In genomic region chr12:113186033-113186365, GRCh38 we compare ENCODE assay signal across 6 cellular contexts. TPM values are rescaled to one million over a fixed set of nuclear protein-coding genes. Genes with fewer than 3 reads are reported as not detected.
A peak's percentile ranks its signal among the peaks of the same experiment; 100 is the strongest.
DNase-seq lines count a peak whose midpoint lies in the region; ATAC-seq and TF ChIP-seq lines count a peak whose summit lies in the region.

No MANE protein-coding gene starts in this region.

- no peaks in the 10 kb centered on the region for H3K27me3 ChIP-seq in testis

- H3K4me3 ChIP-seq in fibroblast of mammary gland (ENCODE audit: control insufficient read depth, low read depth, low read length) (peak overlapping the region; percentile 83), testis (peak overlapping the region; percentile 93 to 96)

- peak overlapping the region; percentile 90 to 96 for H3K4me3 Mint-ChIP-seq in CD14-positive monocyte

- no peak for TF ChIP-seq POLR2A in testis (IDR thresholded peaks at IDR 0.05)

- DNase-seq in CD14-positive monocyte (ENCODE audit: low spot score) = no peak
- peak; percentile 67 for DNase-seq in NCI-H69 (lab: John Stamatoyannopoulos, UW)
- DNase-seq in fibroblast of mammary gland (ENCODE audit: low read depth) = peak; percentile 34
- no peak for DNase-seq in testis
- DNase-seq in GM13976 (ENCODE audit: low spot score) = no peak

- H3K36me3 ChIP-seq in testis (ENCODE audit: low read depth, missing control alignments) = no peaks in the 10 kb centered on the region

- H3K36me3 Mint-ChIP-seq in CD14-positive monocyte = peaks cover 23 to 45% of the 10 kb centered on the region in 2 donors

- H3K27me3 Mint-ChIP-seq in CD14-positive monocyte (ENCODE audit: low read depth in 3 of 3) = peaks cover 0 to 3% (median 0%) of the 10 kb centered on the region in 3 donors

- no peak overlapping the region for H3K27ac ChIP-seq in testis

- peaks cover 0 to 2% (median 0%) of the 10 kb centered on the region in 7 donors for H3K9me3 Mint-ChIP-seq in CD14-positive monocyte

- H3K27ac Mint-ChIP-seq in CD14-positive monocyte = peak overlapping the region; percentile 50 to 91 (median 84)

- peaks cover 30% of the 10 kb centered on the region for H3K4me1 Mint-ChIP-seq in CD14-positive monocyte

- no peak for ATAC-seq in HG02588 (IDR thresholded peaks at IDR 0.05; ENCODE audit: unreplicated experiment)

- H3K9me3 ChIP-seq in testis = no peaks in the 10 kb centered on the region

- WGBS in testis, 2 donors = 8 to 12% methylated on average over 5 to 11 of the region's 11 CpGs

- in situ Hi-C loops in GM13976 (cut with MboI; ENCODE audit: low sequenced_read_pairs, unreplicated experiment) = loop anchor here (25.0 kb wide), 1 partner anchor 726 kb away; no protein-coding TSS in a partner anchor

- H3K4me1 ChIP-seq in testis = peaks cover 12% of the 10 kb centered on the region

- TF ChIP-seq CTCF in CD14-positive monocyte (IDR thresholded peaks at IDR 0.05) (no peak), fibroblast of mammary gland (conservative IDR thresholded peaks at IDR 0.05; ENCODE audit: control insufficient read depth, insufficient read depth, low read depth, low read length) (no peak), testis (IDR thresholded peaks at IDR 0.05) (no peak), GM13976 (IDR thresholded peaks at IDR 0.05; ENCODE audit: borderline replicate concordance, control extremely low read depth, extremely low read depth, insufficient read depth, missing control alignments) (no peak)

- intact Hi-C loops in CD14-positive monocyte (cut with micrococcal nuclease) (loop anchor here in 1 of 2 donors (10.0 kb wide), 1 partner anchor 281 kb away; the partner anchor contains the start of gene OAS1), testis (cut with DNase I; ENCODE audit: low total_unique reads) (no loop called here)

RNA-seq across cellular contexts. Expression of gene RITA1, which starts 0.5 kb away (rescaled TPM):
- polyA plus RNA-seq in CD14-positive monocyte = 10 to 100 TPM; 16.4 to 17.6 TPM
- total RNA-seq in testis = 10 to 100 TPM; 20.9 to 22.1 TPM
- 14.3 TPM for polyA plus RNA-seq in testis (ENCODE audit: insufficient read depth, low read depth, low replicate concordance)

RNA-seq across cellular contexts. Expression of gene DDX54, which starts 0.7 kb away (rescaled TPM):
- polyA plus RNA-seq in CD14-positive monocyte (10 to 100 TPM in 1 of 2 donors, 1 to 10 TPM in 1; 7.9 to 13.6 TPM), testis (ENCODE audit: insufficient read depth, low read depth, low replicate concordance) (40.3 TPM)
- 10 to 100 TPM; 62.4 to 63.6 TPM for total RNA-seq in testis

RNA-seq across cellular contexts. Expression of gene TPCN1, which starts 35.3 kb away (rescaled TPM):
- polyA plus RNA-seq in CD14-positive monocyte = 10 to 100 TPM; 20.4 to 34.9 TPM
- 10 to 100 TPM; 48.7 to 73.0 TPM for total RNA-seq in testis
- 33.4 TPM for polyA plus RNA-seq in testis (ENCODE audit: insufficient read depth, low read depth, low replicate concordance)

RNA-seq across cellular contexts. Expression of gene CFAP73, which starts 36.5 kb away (rescaled TPM):
- polyA plus RNA-seq in CD14-positive monocyte = under 1 TPM in 1 of 2 donors, not detected in 1; 0.14 TPM
- total RNA-seq in testis = under 1 TPM in 1 of 2 donors, not detected in 1; 0.81 TPM
- polyA plus RNA-seq in testis (ENCODE audit: insufficient read depth, low read depth, low replicate concordance) = 1.2 TPM

RNA-seq across cellular contexts. Expression of gene RASAL1, which starts 50.4 kb away (rescaled TPM):
- not detected for polyA plus RNA-seq in CD14-positive monocyte
- total RNA-seq in testis = 10 to 100 TPM; 18.2 to 20.1 TPM
- 5.0 TPM for polyA plus RNA-seq in testis (ENCODE audit: insufficient read depth, low read depth, low replicate concordance)

Comparison
In these comparisons a context has a peak if more than half of its experiments do, and no peak if none do; other contexts are left out.
1. DNase-seq: peak in NCI-H69 (single experiment) and fibroblast of mammary gland (single experiment); none in CD14-positive monocyte (single experiment), testis (single experiment) and GM13976 (single experiment).